In genomic region chrX:40170830-40171512, GRCh38 we compare ENCODE assay signal across 8 cellular contexts.
DNase-seq lines count a peak whose midpoint lies in the region; FAIRE-seq and TF ChIP-seq lines count a peak whose summit lies in the region.

No MANE protein-coding gene starts in this region.

- TF ChIP-seq CTCF in colonic mucosa (IDR thresholded peaks at IDR 0.05) (no peak), ovary (IDR thresholded peaks at IDR 0.05) (no peak)

- no peak for TF ChIP-seq EP300 in ovary (IDR thresholded peaks at IDR 0.05)

- intact Hi-C loops in colonic mucosa (cut with DNase I) (loop anchor here (10.0 kb wide), 1 partner anchor 156 kb away; no protein-coding TSS in a partner anchor), ovary (cut with DNase I) (loop anchor here in 2 of 4 donors (5.0 kb wide), 2 partner anchors 159 to 354 kb away; no protein-coding TSS in a partner anchor)

- no peaks in the 10 kb centered on the region for H3K4me1 ChIP-seq in colonic mucosa
- peaks cover 2% of the 10 kb centered on the region for H3K4me1 ChIP-seq in ovary (ENCODE audit: insufficient read depth)

- TF ChIP-seq POLR2A in ovary (IDR thresholded peaks at IDR 0.05), result no peak

- H3K9ac ChIP-seq in colonic mucosa (ENCODE audit: low read depth in 2 of 2, low read length in 2 of 2), result peak overlapping the region; percentile 66 to 70

- H3K9me3 ChIP-seq in colonic mucosa (no peaks in the 10 kb centered on the region), ovary (no peaks in the 10 kb centered on the region)

- peak; percentile 35 for DNase-seq in DMS53 treated with DMSO at 0.1 percent for 48 hours (lab: John Stamatoyannopoulos, UW; ENCODE audit: unreplicated experiment)
- DNase-seq in NCI-H2029 (lab: John Stamatoyannopoulos, UW), result peak; percentile 5
- peak; percentile 37 for DNase-seq in colonic mucosa
- DNase-seq in ovary, result peak in 2 of 5 donors; percentile 34 to 40
- no peak for DNase-seq in NCI-H1436 (lab: John Stamatoyannopoulos, UW)
- no peak for DNase-seq in RCC 7860 (ENCODE audit: low spot score)
- no peak for DNase-seq in mesenteric fat pad (ENCODE audit: low spot score)
- no peak for DNase-seq in DMS 273 (lab: John Stamatoyannopoulos, UW; ENCODE audit: unreplicated experiment)

- H3K27me3 ChIP-seq in colonic mucosa (peaks cover 44% of the 10 kb centered on the region), ovary (no peaks in the 10 kb centered on the region)

- peak overlapping the region; percentile 76 for H3K27ac ChIP-seq in colonic mucosa
- H3K27ac ChIP-seq in ovary, result peak overlapping the region; percentile 84 to 89

- no peaks in the 10 kb centered on the region for H3K36me3 ChIP-seq in colonic mucosa
- H3K36me3 ChIP-seq in ovary, result no peaks in the 10 kb centered on the region

- H3K4me3 ChIP-seq in colonic mucosa, result peak overlapping the region; percentile 21
- peak overlapping the region; percentile 39 for H3K4me3 ChIP-seq in ovary

- WGBS in ovary, 3 donors, result 14 to 21% (median 14%) methylated on average over 17 of the region's 17 CpGs

- FAIRE-seq in RCC 7860 (lab: Jason Lieb, UNC), result no peak

Comparison
In these comparisons a context has a peak if more than half of its experiments do, and no peak if none do; other contexts are left out.
1. DNase-seq: peak in DMS53 treated with DMSO at 0.1 percent for 48 hours (single experiment), NCI-H2029 (single experiment) and colonic mucosa (single experiment); none in NCI-H1436 (single experiment), RCC 7860 (single experiment), mesenteric fat pad (single experiment) and DMS 273 (single experiment).